15 cellular contexts compared by ENCODE assay signal in the genomic region with DNA sequence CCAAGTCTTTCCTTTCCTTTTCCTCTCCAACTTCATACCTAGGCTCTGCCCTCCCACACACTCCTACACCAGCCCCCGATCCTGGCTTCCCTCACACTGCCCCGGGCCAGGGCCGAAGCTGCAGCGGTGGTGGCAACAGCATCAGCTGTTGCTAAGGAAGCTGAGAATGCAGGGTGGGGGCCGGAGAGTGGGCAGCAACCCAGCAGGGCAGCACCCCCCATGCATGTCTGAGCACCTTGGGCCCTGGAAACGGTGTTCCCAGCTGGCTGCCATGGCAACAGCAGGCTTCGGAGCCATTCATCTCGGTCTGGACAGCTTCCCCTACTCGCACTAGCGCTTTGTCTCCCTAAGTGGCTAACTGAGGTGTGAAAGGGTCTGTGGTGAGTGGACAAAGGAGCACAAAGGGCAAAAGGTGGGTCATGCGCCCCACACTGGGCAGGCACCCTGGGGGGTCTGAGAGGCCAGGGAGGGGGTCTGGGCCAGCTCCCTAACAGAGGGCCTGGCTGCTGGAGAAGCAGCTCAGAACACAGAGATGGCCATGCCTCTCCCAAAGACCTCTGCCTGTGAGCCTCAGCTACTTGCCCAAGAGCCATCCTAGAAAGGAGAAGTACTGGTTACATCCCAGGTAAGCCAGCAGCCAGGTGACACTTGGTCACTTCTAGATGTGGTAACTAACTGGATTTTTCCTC. TPM values are rescaled to one million over a fixed set of nuclear protein-coding genes. Genes with fewer than 3 reads are reported as not detected.
DNase-seq lines count a peak whose midpoint lies in the region; ATAC-seq, FAIRE-seq and TF ChIP-seq lines count a peak whose summit lies in the region.
"Had no signal": no experiment of that assay in that cellular context is flagged by ENCODE, and none has a peak within 500 bp of the region (broad histone marks: within the 10 kb centered on the region; RNA-seq: fewer than 3 reads in every experiment).

No MANE protein-coding gene starts in this region.

- H3K27ac ChIP-seq in SJCRH30: no peak overlapping the region
- H3K27ac ChIP-seq: left ventricle myocardium inferior, tibial artery had no signal

- TF ChIP-seq CTCF in bronchial epithelial cell (IDR thresholded peaks at IDR 0.05; ENCODE audit: insufficient read depth, low read length, severe bottlenecking) (no peak), neural crest cell (conservative IDR thresholded peaks at IDR 0.05) (no peak)

- no peaks in the 10 kb centered on the region for H3K4me1 ChIP-seq in SJCRH30

- no peaks in the 10 kb centered on the region for H3K36me3 ChIP-seq in bronchial epithelial cell (ENCODE audit: control insufficient read depth, insufficient read depth, low read length)
- H3K36me3 ChIP-seq in SJCRH30: no peaks in the 10 kb centered on the region
- H3K36me3 ChIP-seq: left ventricle myocardium inferior, tibial artery had no signal

- no peaks in the 10 kb centered on the region for H3K36me3 Mint-ChIP-seq in neural crest cell (ENCODE audit: low read depth)
- no peaks in the 10 kb centered on the region for H3K36me3 Mint-ChIP-seq in stimulated activated memory B cell treated with anti-CD40 and anti-IgM and Interleukin-4, amounts not matched to agents 10 μg/mL and 1 μg/mL and 100 μg/mL, for 72 hours

- no peak overlapping the region for H3K4me3 Mint-ChIP-seq in neural crest cell
- no peak overlapping the region for H3K4me3 Mint-ChIP-seq in stimulated activated memory B cell treated with anti-CD40 and anti-IgM and Interleukin-4, amounts not matched to agents 10 μg/mL and 1 μg/mL and 100 μg/mL, for 72 hours

- H3K27me3 Mint-ChIP-seq in neural crest cell (ENCODE audit: low read depth): peaks cover 100% of the 10 kb centered on the region
- peaks cover 64% of the 10 kb centered on the region for H3K27me3 Mint-ChIP-seq in stimulated activated memory B cell treated with anti-CD40 and anti-IgM and Interleukin-4, amounts not matched to agents 10 μg/mL and 1 μg/mL and 100 μg/mL, for 72 hours

- no peak overlapping the region for H3K4me3 ChIP-seq in bronchial epithelial cell (ENCODE audit: low read depth, low read length)
- no peak overlapping the region for H3K4me3 ChIP-seq in SJCRH30
- H3K4me3 ChIP-seq: GM12878, left ventricle myocardium inferior, tibial artery had no signal

- ATAC-seq in stimulated activated memory B cell treated with anti-CD40 and anti-IgM and Interleukin-4, amounts not matched to agents 10 μg/mL and 1 μg/mL and 100 μg/mL, for 72 hours: no peak
- ATAC-seq: GM12878 had no signal

- H3K27me3 ChIP-seq in bronchial epithelial cell (ENCODE audit: control insufficient read depth, insufficient read depth, low read length) (peaks cover 5% of the 10 kb centered on the region), SJCRH30 (peaks cover 22% of the 10 kb centered on the region)

- H3K27ac Mint-ChIP-seq in neural crest cell (ENCODE audit: unreplicated experiment): no peak overlapping the region
- H3K27ac Mint-ChIP-seq in stimulated activated memory B cell treated with anti-CD40 and anti-IgM and Interleukin-4, amounts not matched to agents 10 μg/mL and 1 μg/mL and 100 μg/mL, for 72 hours: no peak overlapping the region

- DNase-seq in NCI-H2227 (lab: John Stamatoyannopoulos, UW; ENCODE audit: unreplicated experiment) (peak; percentile 51), NCI-H2227 treated with DMSO at 0.1 percent for 48 hours (lab: John Stamatoyannopoulos, UW) (no peak), NCI-H1417 (lab: John Stamatoyannopoulos, UW) (peak; percentile 14 to 99 (median 95)), bronchial epithelial cell (ENCODE audit: low read depth) (peak; percentile 15), neural crest cell (ENCODE audit: low read depth, low spot score) (peak; percentile 54), SKM-1 treated with dmso at 0.1 percent for 144 hours (lab: John Stamatoyannopoulos, UW; ENCODE audit: unreplicated experiment) (no peak), SJCRH30 (no peak)
- DNase-seq: activated T-cell treated with anti-CD3 and anti-CD28 coated beads, Interleukin-2, amount 50 U/mL, for 48 hours; DMS53; glutamatergic neuron; left ventricle myocardium inferior; tibial artery had no signal

- peaks cover 19% of the 10 kb centered on the region for H3K4me1 Mint-ChIP-seq in neural crest cell
- H3K4me1 Mint-ChIP-seq in stimulated activated memory B cell treated with anti-CD40 and anti-IgM and Interleukin-4, amounts not matched to agents 10 μg/mL and 1 μg/mL and 100 μg/mL, for 72 hours: peaks cover 5% of the 10 kb centered on the region

- no peaks in the 10 kb centered on the region for H3K9me3 ChIP-seq in SJCRH30 (replicated peaks)
- H3K9me3 ChIP-seq: left ventricle myocardium inferior, tibial artery had no signal

- no peaks in the 10 kb centered on the region for H3K9me3 Mint-ChIP-seq in neural crest cell
- no peaks in the 10 kb centered on the region for H3K9me3 Mint-ChIP-seq in stimulated activated memory B cell treated with anti-CD40 and anti-IgM and Interleukin-4, amounts not matched to agents 10 μg/mL and 1 μg/mL and 100 μg/mL, for 72 hours

- FAIRE-seq in bronchial epithelial cell (lab: Jason Lieb, UNC): no peak
- FAIRE-seq: A204.1, GM12878 had no signal

RNA-seq across cellular contexts. Expression of gene JAM3, which starts 42.1 kb away (rescaled TPM):
- 0.26 and 1.6 TPM in 2 replicates for total RNA-seq in bronchial epithelial cell
- total RNA-seq in neural crest cell: 98.6 and 99.9 TPM in 2 replicates
- total RNA-seq in SJCRH30 (2014; rRNA removed; shearing (Covaris generic)): 152 and 155 TPM in 2 replicates

Comparison
In these comparisons a context has a peak if more than half of its experiments do, and no peak if none do; other contexts are left out.
1. DNase-seq: peak in NCI-H2227 (single experiment), NCI-H1417 (3 of 3), bronchial epithelial cell (single experiment) and neural crest cell (single experiment); none in NCI-H2227 treated with DMSO at 0.1 percent for 48 hours (single experiment), SKM-1 treated with dmso at 0.1 percent for 144 hours (single experiment) and SJCRH30 (0 of 2).
2. RNA of gene JAM3, which starts 42.1 kb away (total RNA-seq): 152 to 155 TPM in SJCRH30 and 98.6 to 99.9 TPM in neural crest cell; 0.26 to 1.6 TPM in bronchial epithelial cell; every median in the first group is over 10 times any median in the second.